In genomic region chr12:12265035-12265434, GRCh38 we compare ENCODE assay signal across 9 cellular contexts. TPM values are rescaled to one million over a fixed set of nuclear protein-coding genes. Genes with fewer than 3 reads are reported as not detected.
DNase-seq lines count a peak whose midpoint lies in the region; ATAC-seq and TF ChIP-seq lines count a peak whose summit lies in the region.
"Had no signal": no experiment of that assay in that cellular context is flagged by ENCODE, and none has a peak within 500 bp of the region (broad histone marks: within the 10 kb centered on the region; RNA-seq: fewer than 3 reads in every experiment).

No MANE protein-coding gene starts in this region.

- H3K27ac ChIP-seq in liver (ENCODE audit: low read depth in 1 of 2, low read length in 2 of 2) (peak overlapping the region; percentile 95 to 99), thyroid gland (peak overlapping the region in 2 of 3 donors; percentile 99 to 100)

- H3K4me3 ChIP-seq in astrocyte of the cerebellum (ENCODE audit: low read depth, low read length) (peak overlapping the region; percentile 63), liver (ENCODE audit: low read depth in 1 of 3, low read length in 3 of 3) (peak overlapping the region; percentile 72 to 93 (median 76)), thyroid gland (replicated peaks in 1 of 3) (peak overlapping the region in 2 of 3 donors; percentile 14 to 77)

- TF ChIP-seq CTCF in astrocyte of the cerebellum (IDR thresholded peaks at IDR 0.05; ENCODE audit: low read depth, low read length, missing control alignments) (no peak), liver (IDR thresholded peaks at IDR 0.05; ENCODE audit: low read depth, low read length, missing input control) (no peak), thyroid gland (IDR thresholded peaks at IDR 0.05) (no peak)

- peak overlapping the region; percentile 85 for H3K4me3 Mint-ChIP-seq in activated T-cell treated with anti-CD3 and anti-CD28 coated beads, Interleukin-2, amount 50 U/mL, for 24 hours

- H3K36me3 Mint-ChIP-seq in activated T-cell treated with anti-CD3 and anti-CD28 coated beads, Interleukin-2, amount 50 U/mL, for 24 hours (ENCODE audit: low read depth) = peaks cover 3% of the 10 kb centered on the region

- no peak for TF ChIP-seq RAD21 in liver (IDR thresholded peaks at IDR 0.05)

- in situ Hi-C loops in astrocyte of the cerebellum (cut with HindIII; ENCODE audit: low sequenced_read_pairs) = loop anchor here (10.0 kb wide), 1 partner anchor 60 kb away; no protein-coding TSS in a partner anchor

- peak overlapping the region; percentile 93 to 98 for H3K9ac ChIP-seq in liver (ENCODE audit: low read depth in 1 of 2, low read length in 2 of 2)

- peaks cover 46% of the 10 kb centered on the region for H3K27me3 Mint-ChIP-seq in activated T-cell treated with anti-CD3 and anti-CD28 coated beads, Interleukin-2, amount 50 U/mL, for 24 hours

- H3K36me3 ChIP-seq in liver (ENCODE audit: control insufficient read depth in 4 of 4, insufficient read depth in 3 of 4, low read depth in 1 of 4, low read length in 3 of 4) (no peaks in the 10 kb centered on the region), thyroid gland (no peaks in the 10 kb centered on the region)

- H3K4me1 Mint-ChIP-seq in activated T-cell treated with anti-CD3 and anti-CD28 coated beads, Interleukin-2, amount 50 U/mL, for 24 hours (ENCODE audit: low read depth) = peaks cover 23% of the 10 kb centered on the region

- ATAC-seq in HG02642 (IDR thresholded peaks at IDR 0.05; ENCODE audit: poor library complexity, unreplicated experiment) (no peak), GM19328 (IDR thresholded peaks at IDR 0.05; ENCODE audit: unreplicated experiment) (no peak)

- intact Hi-C loops in thyroid gland (cut with DNase I) = loop anchor here (10.0 kb wide), 1 partner anchor 70 kb away; no protein-coding TSS in a partner anchor

- no peak for DNase-seq in activated T-cell treated with anti-CD3 and anti-CD28 coated beads, Interleukin-2, amount 50 U/mL, for 24 hours
- DNase-seq in activated T-cell treated with anti-CD3 and anti-CD28 coated beads, Interleukin-2, amount 50 U/mL, for 48 hours = no peak
- DNase-seq in astrocyte of the cerebellum (ENCODE audit: low read depth) = no peak
- no peak for DNase-seq in thyroid gland
- no peak for DNase-seq in DMS79 (lab: John Stamatoyannopoulos, UW)

- 25% methylated on average over 3 of the region's 3 CpGs for WGBS in liver
- WGBS in thyroid gland, 2 donors = 44 to 47% methylated on average over 3 of the region's 3 CpGs

- H3K27me3 ChIP-seq in liver (ENCODE audit: control insufficient read depth in 4 of 4, insufficient read depth in 4 of 4, low read length in 3 of 4) = no peaks in the 10 kb centered on the region
- H3K27me3 ChIP-seq in thyroid gland = no peaks in the 10 kb centered on the region

- no peak for TF ChIP-seq POLR2A in thyroid gland (IDR thresholded peaks at IDR 0.05)

- H3K4me1 ChIP-seq in liver (ENCODE audit: control insufficient read depth in 4 of 4, insufficient read depth in 4 of 4, low read length in 3 of 4) (peaks cover 8 to 26% (median 10%) of the 10 kb centered on the region in 4 donors), thyroid gland (peaks cover 9 to 15% of the 10 kb centered on the region in 2 donors)

- H3K27ac Mint-ChIP-seq in activated T-cell treated with anti-CD3 and anti-CD28 coated beads, Interleukin-2, amount 50 U/mL, for 24 hours = no peak overlapping the region
- H3K27ac Mint-ChIP-seq: CD14-positive monocyte had no signal

- no peaks in the 10 kb centered on the region for H3K9me3 Mint-ChIP-seq in activated T-cell treated with anti-CD3 and anti-CD28 coated beads, Interleukin-2, amount 50 U/mL, for 24 hours

- H3K9me3 ChIP-seq in liver (ENCODE audit: control insufficient read depth in 4 of 4, low read length in 3 of 4) (no peaks in the 10 kb centered on the region), thyroid gland (no peaks in the 10 kb centered on the region)

TF ChIP-seq in liver, 16 proteins besides CTCF, POLR2A, EP300 and RAD21:
- TF ChIP-seq GABPA (IDR thresholded peaks at IDR 0.05 in 1 of 2, conservative IDR thresholded peaks at IDR 0.05 in 1 of 2) = no peak
- TF ChIP-seq FOXA2 (IDR thresholded peaks at IDR 0.05) = no peak
- TF ChIP-seq SP1 (IDR thresholded peaks at IDR 0.05) = no peak
- TF ChIP-seq MAX (IDR thresholded peaks at IDR 0.05) = no peak
- TF ChIP-seq HNF4G (IDR thresholded peaks at IDR 0.05) = no peak
- TF ChIP-seq, protein P1, sequence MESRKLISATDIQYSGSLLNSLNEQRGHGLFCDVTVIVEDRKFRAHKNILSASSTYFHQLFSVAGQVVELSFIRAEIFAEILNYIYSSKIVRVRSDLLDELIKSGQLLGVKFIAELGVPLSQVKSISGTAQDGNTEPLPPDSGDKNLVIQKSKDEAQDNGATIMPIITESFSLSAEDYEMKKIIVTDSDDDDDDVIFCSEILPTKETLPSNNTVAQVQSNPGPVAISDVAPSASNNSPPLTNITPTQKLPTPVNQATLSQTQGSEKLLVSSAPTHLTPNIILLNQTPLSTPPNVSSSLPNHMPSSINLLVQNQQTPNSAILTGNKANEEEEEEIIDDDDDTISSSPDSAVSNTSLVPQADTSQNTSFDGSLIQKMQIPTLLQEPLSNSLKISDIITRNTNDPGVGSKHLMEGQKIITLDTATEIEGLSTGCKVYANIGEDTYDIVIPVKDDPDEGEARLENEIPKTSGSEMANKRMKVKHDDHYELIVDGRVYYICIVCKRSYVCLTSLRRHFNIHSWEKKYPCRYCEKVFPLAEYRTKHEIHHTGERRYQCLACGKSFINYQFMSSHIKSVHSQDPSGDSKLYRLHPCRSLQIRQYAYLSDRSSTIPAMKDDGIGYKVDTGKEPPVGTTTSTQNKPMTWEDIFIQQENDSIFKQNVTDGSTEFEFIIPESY (IDR thresholded peaks at IDR 0.05) = no peak
- TF ChIP-seq FOXA1 (IDR thresholded peaks at IDR 0.05) = no peak
- no peak for TF ChIP-seq REST (IDR thresholded peaks at IDR 0.05)
- TF ChIP-seq, protein P2, sequence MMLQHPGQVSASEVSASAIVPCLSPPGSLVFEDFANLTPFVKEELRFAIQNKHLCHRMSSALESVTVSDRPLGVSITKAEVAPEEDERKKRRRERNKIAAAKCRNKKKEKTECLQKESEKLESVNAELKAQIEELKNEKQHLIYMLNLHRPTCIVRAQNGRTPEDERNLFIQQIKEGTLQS (IDR thresholded peaks at IDR 0.05) = no peak
- TF ChIP-seq YY1 (IDR thresholded peaks at IDR 0.05) = no peak
- no peak for TF ChIP-seq NR2F2 (IDR thresholded peaks at IDR 0.05)
- no peak for TF ChIP-seq EGR1 (IDR thresholded peaks at IDR 0.05; ENCODE audit: low read depth in 2 of 2)
- TF ChIP-seq JUND (IDR thresholded peaks at IDR 0.05) = no peak
- no peak for TF ChIP-seq HNF4A (conservative IDR thresholded peaks at IDR 0.05)
- TF ChIP-seq RXRA (IDR thresholded peaks at IDR 0.05) = no peak
- no peak for TF ChIP-seq TAF1 (conservative IDR thresholded peaks at IDR 0.05)

RNA-seq across cellular contexts. Expression of gene LRP6, which starts 1.8 kb away (rescaled TPM):
- total RNA-seq in liver (10 to 100 TPM; 24.7 to 76.8 TPM), thyroid gland (10 to 100 TPM; 38.7 to 47.7 (median 42.7) TPM)
- 10 to 100 TPM; 14.7 to 21.7 TPM for polyA plus RNA-seq in liver
- polyA plus RNA-seq: CD14-positive monocyte had no signal
